ENCODE assay signal across 15 cellular contexts in the genomic region with DNA sequence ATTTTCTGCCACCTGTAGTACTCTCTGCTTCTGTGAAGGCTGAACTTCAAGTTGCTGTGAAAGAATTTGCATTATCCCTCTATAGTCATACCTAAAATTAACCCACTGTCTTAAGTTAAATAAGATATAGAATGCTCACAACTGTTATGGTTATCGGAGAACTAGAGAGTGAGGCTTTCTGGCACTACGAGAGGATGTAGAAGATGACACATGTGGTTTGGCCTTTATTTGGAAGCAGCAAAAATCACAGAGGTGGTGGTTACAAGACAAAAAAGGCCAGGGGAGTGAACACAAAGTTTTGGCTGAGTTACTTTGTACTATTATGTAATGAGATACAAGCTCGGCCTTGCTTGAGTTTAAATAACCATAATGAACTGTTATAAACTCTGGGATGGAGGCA.
DNase-seq lines count a peak whose midpoint lies in the region; ATAC-seq, FAIRE-seq and TF ChIP-seq lines count a peak whose summit lies in the region.
"Had no signal": no experiment of that assay in that cellular context is flagged by ENCODE, and none has a peak within 500 bp of the region (broad histone marks: within the 10 kb centered on the region; RNA-seq: fewer than 3 reads in every experiment).

No MANE protein-coding gene starts in this region.

- H3K4me3 ChIP-seq in CD8-positive, alpha-beta T cell (ENCODE audit: low read depth, low read length): no peak overlapping the region
- no peak overlapping the region for H3K4me3 ChIP-seq in pancreas
- H3K4me3 ChIP-seq: coronary artery had no signal

- CTCF ChIA-PET in CD8-positive, alpha-beta T cell (lab: Charles Lee): interaction anchor here (1.0 to 1.3 kb wide), 4 partner anchors 10 to 36 kb away, joined by 3 to 8 read pairs (median 4); no protein-coding TSS in a partner anchor

- peak overlapping the region; percentile 4 for H3K27ac ChIP-seq in CD8-positive, alpha-beta T cell (ENCODE audit: low read depth, low read length)
- H3K27ac ChIP-seq in pancreas: no peak overlapping the region
- H3K27ac ChIP-seq: coronary artery had no signal

- peak overlapping the region; percentile 85 for H3K27ac Mint-ChIP-seq in CD8-positive, alpha-beta T cell
- H3K27ac Mint-ChIP-seq in activated naive CD4-positive, alpha-beta T cell treated with anti-CD3 and anti-CD28 coated beads, Interleukin-2, amount 50 U/mL, for 72 hours: peak overlapping the region; percentile 11 to 58
- H3K27ac Mint-ChIP-seq in natural killer cell treated with Interleukin-12 subunit alpha and Interleukin-12 subunit beta and Interleukin-15 and Interleukin-18, amount 100 ng/mL, for 72 hours: peak overlapping the region; percentile 93 to 97
- H3K27ac Mint-ChIP-seq: B cell had no signal

- TF ChIP-seq CTCF in CD8-positive, alpha-beta T cell (IDR thresholded peaks at IDR 0.05): no peak
- TF ChIP-seq CTCF in pancreas (IDR thresholded peaks at IDR 0.05): no peak

- peaks cover 57% of the 10 kb centered on the region for H3K4me1 ChIP-seq in CD8-positive, alpha-beta T cell (ENCODE audit: insufficient read depth, low read length)
- peaks cover 0 to 4% (median 0%) of the 10 kb centered on the region in 3 donors for H3K4me1 ChIP-seq in pancreas

- H3K4me1 Mint-ChIP-seq in CD8-positive, alpha-beta T cell (ENCODE audit: low read depth): peaks cover 78% of the 10 kb centered on the region
- H3K4me1 Mint-ChIP-seq in natural killer cell treated with Interleukin-12 subunit alpha and Interleukin-12 subunit beta and Interleukin-15 and Interleukin-18, amount 100 ng/mL, for 72 hours (ENCODE audit: low read depth in 2 of 2): peaks cover 68 to 74% of the 10 kb centered on the region in 2 donors
- H3K4me1 Mint-ChIP-seq: B cell had no signal

- peak overlapping the region; percentile 42 for H3K4me3 Mint-ChIP-seq in CD8-positive, alpha-beta T cell
- peak overlapping the region; percentile 82 for H3K4me3 Mint-ChIP-seq in natural killer cell treated with Interleukin-12 subunit alpha and Interleukin-12 subunit beta and Interleukin-15 and Interleukin-18, amount 100 ng/mL, for 72 hours
- H3K4me3 Mint-ChIP-seq: B cell had no signal

- peaks cover 44% of the 10 kb centered on the region for H3K36me3 Mint-ChIP-seq in CD8-positive, alpha-beta T cell
- H3K36me3 Mint-ChIP-seq in activated naive CD4-positive, alpha-beta T cell treated with anti-CD3 and anti-CD28 coated beads, Interleukin-2, amount 50 U/mL, for 72 hours: peaks cover 14 to 32% of the 10 kb centered on the region in 2 donors
- H3K36me3 Mint-ChIP-seq in natural killer cell treated with Interleukin-12 subunit alpha and Interleukin-12 subunit beta and Interleukin-15 and Interleukin-18, amount 100 ng/mL, for 72 hours: peaks cover 43% of the 10 kb centered on the region

- H3K36me3 ChIP-seq in CD8-positive, alpha-beta T cell (ENCODE audit: insufficient read depth, low read length): no peaks in the 10 kb centered on the region
- H3K36me3 ChIP-seq in pancreas: no peaks in the 10 kb centered on the region

- POLR2A ChIA-PET in CD8-positive, alpha-beta T cell (lab: Charles Lee): interaction anchor here (0.7 to 1.0 kb wide), 3 partner anchors 9 to 284 kb away, joined by 3 read pairs; no protein-coding TSS in a partner anchor

- in situ Hi-C loops in KBM-7 (cut with MboI; ENCODE audit: low pct_unique_long_range_greater_than_20kb, low sequenced_read_pairs): no loop called here

- no peaks in the 10 kb centered on the region for H3K27me3 ChIP-seq in CD8-positive, alpha-beta T cell (ENCODE audit: insufficient read depth, low read length)
- no peaks in the 10 kb centered on the region for H3K27me3 ChIP-seq in pancreas

- DNase-seq in CD8-positive, alpha-beta T cell: peak in 1 of 7 experiments; percentile 31
- no peak for DNase-seq in activated naive CD4-positive, alpha-beta T cell treated with anti-CD3 and anti-CD28 coated beads, Interleukin-2, amount 50 U/mL, for 72 hours (ENCODE audit: low spot score in 2 of 2)
- no peak for DNase-seq in natural killer cell treated with Interleukin-12 subunit alpha and Interleukin-12 subunit beta and Interleukin-15 and Interleukin-18, amount 100 ng/mL, for 72 hours (ENCODE audit: low spot score)
- DNase-seq in pancreas (no peak), KBM-7 (no peak), head of caudate nucleus (no peak)
- DNase-seq: Kasumi-1, NCI-H146, NCI-H510A, PC-3, SW 1271 had no signal

- no peaks in the 10 kb centered on the region for H3K9me3 ChIP-seq in CD8-positive, alpha-beta T cell (ENCODE audit: low read length)
- no peaks in the 10 kb centered on the region for H3K9me3 ChIP-seq in pancreas

- intact Hi-C loops in CD8-positive, alpha-beta T cell (cut with DNase I, micrococcal nuclease): loop anchor here in 1 of 2 experiments (2.0 kb wide), 1 partner anchor 14 kb away; no protein-coding TSS in a partner anchor
- intact Hi-C loops in pancreas (cut with DNase I) (no loop called here), head of caudate nucleus (cut with DNase I) (no loop called here)

- ATAC-seq in CD8-positive, alpha-beta T cell: peak; percentile 81
- ATAC-seq in GM21529 (IDR thresholded peaks at IDR 0.05; ENCODE audit: unreplicated experiment) (peak; percentile 70), GM18858 (IDR thresholded peaks at IDR 0.05; ENCODE audit: unreplicated experiment) (no peak), pancreas (no peak)
- peak; percentile 90 to 98 for ATAC-seq in activated naive CD4-positive, alpha-beta T cell treated with anti-CD3 and anti-CD28 coated beads, Interleukin-2, amount 50 U/mL, for 72 hours
- peak; percentile 66 to 89 for ATAC-seq in natural killer cell treated with Interleukin-12 subunit alpha and Interleukin-12 subunit beta and Interleukin-15 and Interleukin-18, amount 100 ng/mL, for 72 hours
- ATAC-seq: PC-3 had no signal

- WGBS in pancreas, 2 donors: 85 to 89% methylated on average over 3 of the region's 3 CpGs

- no peak for FAIRE-seq in pancreas (lab: Jason Lieb, UNC)

- H3K27me3 Mint-ChIP-seq in CD8-positive, alpha-beta T cell (ENCODE audit: low read depth): no peaks in the 10 kb centered on the region
- H3K27me3 Mint-ChIP-seq in natural killer cell treated with Interleukin-12 subunit alpha and Interleukin-12 subunit beta and Interleukin-15 and Interleukin-18, amount 100 ng/mL, for 72 hours: no peaks in the 10 kb centered on the region
- H3K27me3 Mint-ChIP-seq: B cell had no signal

- peaks cover 7% of the 10 kb centered on the region for H3K9me3 Mint-ChIP-seq in CD8-positive, alpha-beta T cell
- no peaks in the 10 kb centered on the region for H3K9me3 Mint-ChIP-seq in activated naive CD4-positive, alpha-beta T cell treated with anti-CD3 and anti-CD28 coated beads, Interleukin-2, amount 50 U/mL, for 72 hours
- H3K9me3 Mint-ChIP-seq in natural killer cell treated with Interleukin-12 subunit alpha and Interleukin-12 subunit beta and Interleukin-15 and Interleukin-18, amount 100 ng/mL, for 72 hours: peaks cover 2% of the 10 kb centered on the region

Comparison
In these comparisons a context has a peak if more than half of its experiments do, and no peak if none do; other contexts are left out.
1. ATAC-seq: peak in CD8-positive, alpha-beta T cell (single experiment), GM21529 (single experiment), activated naive CD4-positive, alpha-beta T cell treated with anti-CD3 and anti-CD28 coated beads, Interleukin-2, amount 50 U/mL, for 72 hours (2 of 2) and natural killer cell treated with Interleukin-12 subunit alpha and Interleukin-12 subunit beta and Interleukin-15 and Interleukin-18, amount 100 ng/mL, for 72 hours (2 of 2); none in GM18858 (single experiment) and pancreas (0 of 4).
2. H3K27ac Mint-ChIP-seq: peak in every context shown above with its lines; median percentile 95 in natural killer cell treated with Interleukin-12 subunit alpha and Interleukin-12 subunit beta and Interleukin-15 and Interleukin-18, amount 100 ng/mL, for 72 hours; 85 in CD8-positive, alpha-beta T cell; 34 in activated naive CD4-positive, alpha-beta T cell treated with anti-CD3 and anti-CD28 coated beads, Interleukin-2, amount 50 U/mL, for 72 hours.